In the genomic region with DNA sequence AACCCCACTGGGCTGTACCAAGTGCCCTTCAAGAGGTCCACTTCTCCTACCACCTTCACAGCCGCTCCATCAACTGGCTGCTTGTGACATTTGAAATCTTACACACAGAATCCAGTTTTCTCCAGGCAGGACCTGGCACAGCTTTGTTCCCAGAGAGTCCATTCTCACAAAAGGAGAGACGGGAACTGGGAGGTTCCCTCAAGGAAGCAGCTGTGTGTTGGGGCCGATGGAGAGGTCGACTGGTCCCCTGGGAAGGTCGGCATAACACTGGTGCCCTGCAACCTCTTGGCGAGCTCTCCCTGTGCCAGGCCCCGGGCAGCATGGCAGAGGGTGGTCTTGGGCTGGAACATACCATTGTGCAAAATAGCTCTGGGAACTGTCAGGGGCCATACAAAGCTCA, we compare ENCODE assay signal across 1 cellular context.
TF ChIP-seq lines count a peak whose summit lies in the region.

No MANE protein-coding gene starts in this region.

TF ChIP-seq in GM23338, 12 proteins besides CTCF, POLR2A, EP300 and RAD21 (continued from another document):
- no peak for TF ChIP-seq ETS1 (IDR thresholded peaks at IDR 0.05)
- TF ChIP-seq ZNF114 (CRISPR knock-in tag; IDR thresholded peaks at IDR 0.05), result no peak
- no peak for TF ChIP-seq ZNF462 (CRISPR knock-in tag; IDR thresholded peaks at IDR 0.05)
- TF ChIP-seq POLR2AphosphoS5 (IDR thresholded peaks at IDR 0.05; ENCODE audit: low read depth), result no peak
- no peak for TF ChIP-seq ZNF331 (CRISPR knock-in tag; IDR thresholded peaks at IDR 0.05; ENCODE audit: low read depth)
- no peak for TF ChIP-seq NANOG (IDR thresholded peaks at IDR 0.05; ENCODE audit: borderline replicate concordance)
- TF ChIP-seq JUNB (IDR thresholded peaks at IDR 0.05; ENCODE audit: unreplicated experiment), result no peak
- no peak for TF ChIP-seq REST (IDR thresholded peaks at IDR 0.05; ENCODE audit: unreplicated experiment)
